1 cellular context compared by ENCODE assay signal in the genomic region with DNA sequence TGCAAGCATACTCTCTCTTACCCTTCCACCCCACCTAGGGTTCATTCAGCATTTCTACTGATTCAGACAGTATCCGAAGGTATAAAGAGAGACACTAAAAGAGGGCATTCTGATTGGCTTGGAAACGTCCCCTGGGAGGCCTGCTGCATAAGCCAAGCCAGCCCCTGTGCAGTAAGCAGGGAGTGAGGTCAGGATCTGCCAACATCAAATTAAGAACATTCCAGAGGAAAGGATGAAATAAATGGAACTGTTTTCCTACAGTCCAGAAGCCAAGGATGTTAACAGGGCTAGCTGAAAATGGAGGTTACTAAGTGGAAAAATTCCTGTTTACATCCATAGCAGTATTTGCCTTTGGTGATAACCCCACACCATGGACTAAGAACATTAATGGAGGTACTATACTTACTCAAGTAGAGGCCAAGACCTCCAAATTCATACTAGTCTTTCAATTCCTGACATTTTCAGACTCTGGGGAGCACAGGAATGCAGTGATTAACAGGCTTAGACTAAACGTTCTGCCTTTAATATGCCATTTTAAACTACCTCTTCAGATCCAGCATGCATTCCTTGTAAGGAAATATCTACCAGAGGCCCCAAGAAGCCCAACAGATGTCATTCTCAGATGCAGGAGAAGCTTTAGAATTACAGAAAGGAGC.
TF ChIP-seq lines count a peak whose summit lies in the region.

No MANE protein-coding gene starts in this region.

TF ChIP-seq in IMR-90, 13 proteins besides CTCF, POLR2A, EP300 and RAD21:
- TF ChIP-seq MAFK (IDR thresholded peaks at IDR 0.05; ENCODE audit: low read depth, low read length) (no peak), BHLHE40 (IDR thresholded peaks at IDR 0.05; ENCODE audit: low read depth, low read length) (no peak), CHD1 (IDR thresholded peaks at IDR 0.05; ENCODE audit: low read depth, low read length) (no peak), RCOR1 (IDR thresholded peaks at IDR 0.05; ENCODE audit: insufficient replicate concordance, low read length) (no peak), MXI1 (IDR thresholded peaks at IDR 0.05; ENCODE audit: borderline replicate concordance, low read depth, low read length) (no peak), MAZ (IDR thresholded peaks at IDR 0.05; ENCODE audit: borderline replicate concordance, low read depth, low read length) (no peak), RFX5 (IDR thresholded peaks at IDR 0.05; ENCODE audit: low read depth, low read length) (no peak), CEBPB (IDR thresholded peaks at IDR 0.05; ENCODE audit: low read depth, low read length) (no peak), FOS (IDR thresholded peaks at IDR 0.05; ENCODE audit: low read depth, low read length) (no peak), SMC3 (IDR thresholded peaks at IDR 0.05; ENCODE audit: low read depth, low read length) (no peak), NFE2L2 (IDR thresholded peaks at IDR 0.05; ENCODE audit: low read depth, low read length) (no peak)
- TF ChIP-seq, protein P1, sequence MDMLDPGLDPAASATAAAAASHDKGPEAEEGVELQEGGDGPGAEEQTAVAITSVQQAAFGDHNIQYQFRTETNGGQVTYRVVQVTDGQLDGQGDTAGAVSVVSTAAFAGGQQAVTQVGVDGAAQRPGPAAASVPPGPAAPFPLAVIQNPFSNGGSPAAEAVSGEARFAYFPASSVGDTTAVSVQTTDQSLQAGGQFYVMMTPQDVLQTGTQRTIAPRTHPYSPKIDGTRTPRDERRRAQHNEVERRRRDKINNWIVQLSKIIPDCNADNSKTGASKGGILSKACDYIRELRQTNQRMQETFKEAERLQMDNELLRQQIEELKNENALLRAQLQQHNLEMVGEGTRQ (IDR thresholded peaks at IDR 0.05; ENCODE audit: low read depth, low read length), result no peak
- TF ChIP-seq, protein P2, sequence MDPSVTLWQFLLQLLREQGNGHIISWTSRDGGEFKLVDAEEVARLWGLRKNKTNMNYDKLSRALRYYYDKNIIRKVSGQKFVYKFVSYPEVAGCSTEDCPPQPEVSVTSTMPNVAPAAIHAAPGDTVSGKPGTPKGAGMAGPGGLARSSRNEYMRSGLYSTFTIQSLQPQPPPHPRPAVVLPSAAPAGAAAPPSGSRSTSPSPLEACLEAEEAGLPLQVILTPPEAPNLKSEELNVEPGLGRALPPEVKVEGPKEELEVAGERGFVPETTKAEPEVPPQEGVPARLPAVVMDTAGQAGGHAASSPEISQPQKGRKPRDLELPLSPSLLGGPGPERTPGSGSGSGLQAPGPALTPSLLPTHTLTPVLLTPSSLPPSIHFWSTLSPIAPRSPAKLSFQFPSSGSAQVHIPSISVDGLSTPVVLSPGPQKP (IDR thresholded peaks at IDR 0.05; ENCODE audit: borderline replicate concordance, low read depth, low read length), result no peak
